Comparison of ENCODE assay signal across 10 cellular contexts in the genomic region with DNA sequence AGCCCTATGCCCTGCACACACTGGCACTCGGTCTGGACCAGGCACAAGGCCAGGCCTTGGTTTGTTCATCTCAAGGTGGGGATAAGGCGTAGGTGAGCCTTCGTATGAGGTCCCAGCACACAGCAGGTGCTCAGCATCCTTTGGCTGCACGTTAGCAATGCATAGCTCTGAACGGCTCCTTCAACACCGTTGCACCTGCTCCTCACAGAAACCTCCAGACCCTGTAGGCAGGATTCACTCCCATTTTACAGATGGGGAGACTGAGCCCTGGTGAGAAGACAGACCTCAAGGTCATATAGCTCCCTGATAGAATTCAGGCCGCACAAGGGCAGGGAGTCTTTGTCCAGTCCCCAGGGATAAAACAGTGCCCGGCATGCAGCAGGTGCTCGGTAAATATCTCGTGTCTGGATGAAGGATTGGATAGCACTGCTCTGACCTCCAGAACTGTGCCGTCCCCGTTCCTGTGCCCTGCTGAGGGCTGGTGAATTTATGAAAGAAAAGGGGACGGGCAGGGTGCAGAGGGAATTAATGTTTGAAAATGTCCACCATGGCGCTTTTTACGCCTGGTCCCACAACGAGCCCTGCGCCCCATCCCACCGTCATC. TPM values are rescaled to one million over a fixed set of nuclear protein-coding genes. Genes with fewer than 3 reads are reported as not detected.
DNase-seq lines count a peak whose midpoint lies in the region; ATAC-seq and TF ChIP-seq lines count a peak whose summit lies in the region.
"Had no signal": no experiment of that assay in that cellular context is flagged by ENCODE, and none has a peak within 500 bp of the region (broad histone marks: within the 10 kb centered on the region; RNA-seq: fewer than 3 reads in every experiment).

No MANE protein-coding gene starts in this region.

- no peaks in the 10 kb centered on the region for H3K36me3 ChIP-seq in iPS DF 6.9 (ENCODE audit: control insufficient read depth, insufficient read depth, low read length)

- CTCF ChIA-PET in Calu3 (lab: Charles Lee) = no interaction called here

- H3K9me3 ChIP-seq in iPS DF 6.9 (ENCODE audit: control insufficient read depth, insufficient read depth, low read length) = no peaks in the 10 kb centered on the region

- no peak for ATAC-seq in activated naive CD8-positive, alpha-beta T cell treated with anti-CD3 and anti-CD28 coated beads, Interleukin-2, amount 50 U/mL, for 24 hours
- ATAC-seq in sciatic nerve (no peak), GM21367 (IDR thresholded peaks at IDR 0.05; ENCODE audit: unreplicated experiment) (no peak), GM18505 (IDR thresholded peaks at IDR 0.05; ENCODE audit: unreplicated experiment) (no peak), GM21360 (IDR thresholded peaks at IDR 0.05; ENCODE audit: unreplicated experiment) (no peak)

- peaks cover 24% of the 10 kb centered on the region for H3K27me3 ChIP-seq in iPS DF 6.9 (ENCODE audit: control insufficient read depth, insufficient read depth, low read length)

- H3K4me3 ChIP-seq in iPS DF 6.9 (ENCODE audit: low read length) = peak overlapping the region; percentile 52; the same call in 1 of the 2 replicates

- WGBS in iPS DF 6.9 (ENCODE audit: insufficient coverage, insufficient read length) = no CpG with 5 or more reads among the region's 18 CpGs

- H3K27ac ChIP-seq in iPS DF 6.9 (ENCODE audit: low read length) = no peak overlapping the region

- H3K27ac Mint-ChIP-seq in Calu3 (ENCODE audit: unreplicated experiment) = no peak overlapping the region
- H3K27ac Mint-ChIP-seq in activated naive CD8-positive, alpha-beta T cell treated with anti-CD3 and anti-CD28 coated beads, Interleukin-2, amount 50 U/mL, for 24 hours = no peak overlapping the region

- peak overlapping the region; percentile 63 for H3K4me3 Mint-ChIP-seq in Calu3 (ENCODE audit: low read depth, unreplicated experiment)
- H3K4me3 Mint-ChIP-seq in activated naive CD8-positive, alpha-beta T cell treated with anti-CD3 and anti-CD28 coated beads, Interleukin-2, amount 50 U/mL, for 24 hours = peak overlapping the region; percentile 40

- BruUV-seq in Calu3 (replicated peaks; lab: Mats Ljungman, UMichigan) = no TSS peak

- intact Hi-C loops in Calu3 (cut with micrococcal nuclease; ENCODE audit: unreplicated experiment) (no loop called here), sciatic nerve (cut with DNase I) (no loop called here)

- no peak for TF ChIP-seq CTCF in Calu3 (IDR thresholded peaks at IDR 0.05; ENCODE audit: unreplicated experiment)

- H3K9me3 Mint-ChIP-seq in Calu3 (ENCODE audit: low read depth, unreplicated experiment) = no peaks in the 10 kb centered on the region
- no peaks in the 10 kb centered on the region for H3K9me3 Mint-ChIP-seq in activated naive CD8-positive, alpha-beta T cell treated with anti-CD3 and anti-CD28 coated beads, Interleukin-2, amount 50 U/mL, for 24 hours

- no peak for TF ChIP-seq POLR2A in GM18505 (IDR thresholded peaks at IDR 0.05; ENCODE audit: borderline replicate concordance, extremely low read depth, insufficient read depth, insufficient read length)

- no peak for DNase-seq in Calu3
- no peak for DNase-seq in activated naive CD8-positive, alpha-beta T cell treated with anti-CD3 and anti-CD28 coated beads, Interleukin-2, amount 50 U/mL, for 24 hours
- no peak for DNase-seq in iPS DF 6.9 (ENCODE audit: low read depth, low spot score)
- peak; percentile 22 for DNase-seq in sciatic nerve (ENCODE audit: low spot score)
- no peak for DNase-seq in CD1c-positive myeloid dendritic cell (ENCODE audit: extremely low spot score)
- DNase-seq: NCI-H2029 treated with DMSO at 0.1 percent for 48 hours had no signal

- peaks cover 10% of the 10 kb centered on the region for H3K36me3 Mint-ChIP-seq in Calu3 (ENCODE audit: insufficient read depth, unreplicated experiment)
- H3K36me3 Mint-ChIP-seq in activated naive CD8-positive, alpha-beta T cell treated with anti-CD3 and anti-CD28 coated beads, Interleukin-2, amount 50 U/mL, for 24 hours (ENCODE audit: low read depth) = no peaks in the 10 kb centered on the region

- H3K4me1 Mint-ChIP-seq in Calu3 (ENCODE audit: low read depth, unreplicated experiment) = no peaks in the 10 kb centered on the region
- H3K4me1 Mint-ChIP-seq in activated naive CD8-positive, alpha-beta T cell treated with anti-CD3 and anti-CD28 coated beads, Interleukin-2, amount 50 U/mL, for 24 hours = peaks cover 3% of the 10 kb centered on the region

- H3K27me3 Mint-ChIP-seq in Calu3 (ENCODE audit: unreplicated experiment) = peaks cover 15% of the 10 kb centered on the region
- H3K27me3 Mint-ChIP-seq in activated naive CD8-positive, alpha-beta T cell treated with anti-CD3 and anti-CD28 coated beads, Interleukin-2, amount 50 U/mL, for 24 hours = peaks cover 49% of the 10 kb centered on the region

- H3K4me1 ChIP-seq in iPS DF 6.9 (ENCODE audit: control insufficient read depth, insufficient read depth, low read length) = no peaks in the 10 kb centered on the region

RNA-seq across cellular contexts. Expression of a gene that starts 2.4 kb away (rescaled TPM):
- 9.4 and 9.8 TPM in 2 replicates for total RNA-seq in Calu3 (2022)
- total RNA-seq in sciatic nerve = 0.58 TPM
- total RNA-seq: T-helper 1 cell treated with Interleukin-12 subunit alpha and Interleukin-12 subunit beta and Interleukin-4 antibody, amounts not matched to agents 30 ng/mL and 1 ng/mL, for 36 hours had no signal
